14 cellular contexts compared by ENCODE assay signal in the genomic region with DNA sequence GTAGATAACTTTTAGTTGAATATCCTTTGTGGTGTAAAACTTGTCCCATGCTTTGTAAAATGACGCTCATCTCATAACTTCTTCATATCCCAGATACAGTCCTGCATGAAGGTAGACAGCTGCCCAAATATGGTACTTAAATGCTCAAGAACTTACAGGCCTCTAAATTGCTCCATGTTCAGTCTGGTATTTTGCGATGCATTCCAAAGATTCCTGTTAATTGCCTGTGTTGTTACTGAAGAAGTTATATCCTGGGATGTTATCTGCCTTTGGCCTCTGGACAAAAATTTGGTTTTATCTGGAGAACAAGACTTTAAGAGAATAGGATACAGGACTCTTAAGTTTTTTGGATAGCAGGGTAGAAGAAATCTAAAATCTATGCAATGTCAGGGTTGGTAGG. TPM values are rescaled to one million over a fixed set of nuclear protein-coding genes. Genes with fewer than 3 reads are reported as not detected.
DNase-seq lines count a peak whose midpoint lies in the region; TF ChIP-seq lines count a peak whose summit lies in the region.
"Had no signal": no experiment of that assay in that cellular context is flagged by ENCODE, and none has a peak within 500 bp of the region (broad histone marks: within the 10 kb centered on the region; RNA-seq: fewer than 3 reads in every experiment).

No MANE protein-coding gene starts in this region.

- no peak overlapping the region for H3K4me3 Mint-ChIP-seq in progenitor cell of endocrine pancreas (ENCODE audit: low read depth)
- H3K4me3 Mint-ChIP-seq: activated T-cell treated with anti-CD3 and anti-CD28 coated beads, Interleukin-2, amount 50 U/mL, for 72 hours had no signal

- peaks cover 25% of the 10 kb centered on the region for H3K9me3 Mint-ChIP-seq in progenitor cell of endocrine pancreas (ENCODE audit: low read depth)

- H3K36me3 ChIP-seq in SK-N-MC (ENCODE audit: insufficient read depth, low read length), result peaks cover 17% of the 10 kb centered on the region
- H3K36me3 ChIP-seq: ascending aorta, sigmoid colon had no signal

- H3K27me3 Mint-ChIP-seq in progenitor cell of endocrine pancreas, result no peaks in the 10 kb centered on the region

- TF ChIP-seq CTCF in fibroblast of villous mesenchyme (IDR thresholded peaks at IDR 0.05; ENCODE audit: insufficient read depth, low read depth, low read length), result no peak
- no peak for TF ChIP-seq CTCF in progenitor cell of endocrine pancreas (IDR thresholded peaks at IDR 0.05; ENCODE audit: unreplicated experiment)

- H3K4me1 Mint-ChIP-seq in progenitor cell of endocrine pancreas (ENCODE audit: low read depth), result peaks cover 34% of the 10 kb centered on the region

- peak overlapping the region; percentile 70 for H3K27ac ChIP-seq in SK-N-MC
- H3K27ac ChIP-seq: ascending aorta, epithelial cell of prostate had no signal

- peaks cover 30% of the 10 kb centered on the region for H3K36me3 Mint-ChIP-seq in progenitor cell of endocrine pancreas (ENCODE audit: insufficient read depth)

- H3K9ac ChIP-seq in SK-N-MC (ENCODE audit: insufficient read length), result no peak overlapping the region

- peak overlapping the region; percentile 1 for H3K27ac Mint-ChIP-seq in progenitor cell of endocrine pancreas
- H3K27ac Mint-ChIP-seq: activated T-cell treated with anti-CD3 and anti-CD28 coated beads, Interleukin-2, amount 50 U/mL, for 72 hours had no signal

- DNase-seq in GM03348 (ENCODE audit: low spot score) (peak; percentile 69), SK-N-MC (ENCODE audit: low read depth, low spot score) (no peak), fibroblast of villous mesenchyme (ENCODE audit: low read depth) (peak; percentile 85), progenitor cell of endocrine pancreas (ENCODE audit: low spot score, unreplicated experiment) (no peak), NCI-H446 treated with DMSO at 0.1 percent for 48 hours (lab: John Stamatoyannopoulos, UW) (no peak), NCI-H1930 (lab: John Stamatoyannopoulos, UW) (no peak)
- DNase-seq in activated effector memory CD4-positive, alpha-beta T cell treated with anti-CD3 and anti-CD28 coated beads, Interleukin-2, amount 50 U/mL, for 16 hours, result no peak
- DNase-seq: activated CD4-positive, CD25-positive, alpha-beta regulatory T cell treated with anti-CD3 and anti-CD28 coated beads, Interleukin-2, amount 50 U/mL, for 72 hours; activated T-cell treated with anti-CD3 and anti-CD28 coated beads, Interleukin-2, amount 50 U/mL, for 72 hours; Calu3; NK-92 treated with Interleukin-12 subunit alpha and Interleukin-12 subunit beta, amount 100 ng/mL, for 24 hours; sigmoid colon had no signal

- peaks cover 9% of the 10 kb centered on the region; the same call in 1 of the 2 replicates for H3K9me3 ChIP-seq in SK-N-MC (ENCODE audit: low read depth, low read length)
- H3K9me3 ChIP-seq: ascending aorta, sigmoid colon had no signal

- H3K4me3 ChIP-seq in SK-N-MC (no peak overlapping the region), fibroblast of villous mesenchyme (ENCODE audit: low read depth, low read length) (no peak overlapping the region)
- H3K4me3 ChIP-seq: ascending aorta, sigmoid colon had no signal

RNA-seq across cellular contexts. Expression of a gene that starts 60.0 kb away (rescaled TPM):
- total RNA-seq in fibroblast of villous mesenchyme, result 32.4 and 52.5 TPM in 2 replicates
- total RNA-seq in progenitor cell of endocrine pancreas, result 101 and 105 TPM in 2 replicates

Comparison
In these comparisons a context has a peak if more than half of its experiments do, and no peak if none do; other contexts are left out.
1. DNase-seq: peak in GM03348 (single experiment) and fibroblast of villous mesenchyme (single experiment); none in SK-N-MC (single experiment), progenitor cell of endocrine pancreas (single experiment), NCI-H446 treated with DMSO at 0.1 percent for 48 hours (single experiment), activated effector memory CD4-positive, alpha-beta T cell treated with anti-CD3 and anti-CD28 coated beads, Interleukin-2, amount 50 U/mL, for 16 hours (single experiment) and NCI-H1930 (0 of 2).